7 cellular contexts compared by ENCODE assay signal in the genomic region with DNA sequence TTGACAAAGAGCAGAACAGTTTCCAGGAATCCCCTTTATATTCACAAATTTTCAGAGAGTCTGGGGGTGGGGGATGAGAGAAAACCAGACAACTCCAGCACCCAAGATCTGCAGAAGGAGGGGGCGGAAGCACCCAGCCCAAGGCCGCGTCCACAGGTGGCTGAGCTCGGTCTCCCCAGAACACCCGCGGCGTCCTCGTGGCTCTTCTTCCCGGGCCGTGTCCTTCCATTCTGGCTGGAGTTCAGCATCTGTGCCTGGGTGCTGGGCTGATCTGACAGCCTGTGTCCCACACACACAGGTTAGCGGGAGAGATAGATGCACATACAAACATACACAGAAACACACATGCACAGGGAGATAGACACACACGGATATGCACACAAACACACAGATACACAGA.
"Had no signal": no experiment of that assay in that cellular context is flagged by ENCODE, and none has a peak within 500 bp of the region (broad histone marks: within the 10 kb centered on the region; RNA-seq: fewer than 3 reads in every experiment).

No MANE protein-coding gene starts in this region.

- H3K4me3 Mint-ChIP-seq: GM23338 had no signal

- H3K4me3 ChIP-seq: GM23338, HAP-1, K562 had no signal

- H3K4me1 Mint-ChIP-seq: GM23338 had no signal

- H3K36me3 ChIP-seq: HAP-1 had no signal

- H3K27ac Mint-ChIP-seq: GM23338 had no signal

- ATAC-seq: GM23338, HCT116, K562 had no signal

- H3K9me3 ChIP-seq: HAP-1 had no signal

- H3K4me1 ChIP-seq: HAP-1 had no signal

- DNase-seq: H7, IMR-90, KG1 had no signal
